Comparison of ENCODE assay signal across 8 cellular contexts in the genomic region with DNA sequence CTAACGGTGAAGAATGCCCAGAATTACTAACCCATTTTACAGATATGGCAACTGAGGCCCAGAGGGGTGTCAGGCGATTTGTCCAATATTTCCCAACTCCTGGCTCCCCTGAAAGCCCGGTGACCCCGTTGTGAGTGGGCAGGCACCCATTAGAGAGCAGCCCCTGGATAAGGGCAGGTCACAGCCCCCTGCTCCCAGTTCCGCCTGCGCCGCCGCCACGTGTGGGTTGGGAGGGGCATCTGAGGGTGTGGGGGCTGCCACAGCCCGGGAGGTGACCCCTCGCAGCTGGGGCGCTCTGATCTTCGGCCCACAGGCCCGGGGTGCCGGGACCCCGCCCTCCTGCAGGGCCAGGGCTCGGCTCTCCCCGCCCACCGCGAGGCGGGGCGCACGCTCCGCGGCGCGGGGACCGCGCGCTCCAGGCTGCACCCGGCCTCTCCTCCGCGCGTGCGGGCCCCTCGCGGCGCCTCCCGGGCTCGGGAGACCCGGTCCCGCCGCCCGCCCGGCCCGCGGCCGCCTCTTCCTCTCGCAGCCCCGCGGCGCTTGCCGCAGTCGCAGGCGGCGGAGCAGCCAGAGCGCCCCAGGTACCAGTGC. TPM values are rescaled to one million over a fixed set of nuclear protein-coding genes. Genes with fewer than 3 reads are reported as not detected.
DNase-seq lines count a peak whose midpoint lies in the region; ATAC-seq lines count a peak whose summit lies in the region.

A gene (plus strand): TSS at position 423 of the 591 bp plus-strand sequence. CDS start 879 bp downstream, outside the sequence.

- H3K79me1 ChIP-seq in trophoblast cell (ENCODE audit: low read length) = no peaks in the 10 kb centered on the region

- H3K4me1 Mint-ChIP-seq in central memory CD8-positive, alpha-beta T cell = peaks cover 30% of the 10 kb centered on the region

- H3K4me1 ChIP-seq in ES-I3 (ENCODE audit: insufficient read depth, low read length) (no peaks in the 10 kb centered on the region), trophoblast cell (ENCODE audit: control insufficient read depth in 1 of 2, insufficient read depth in 2 of 2, low read length in 2 of 2) (peaks cover 0 to 5% of the 10 kb centered on the region in 2 experiments)

- H3K4me3 Mint-ChIP-seq in central memory CD8-positive, alpha-beta T cell = peak within 1 kb of the TSS; percentile 83

- DNase-seq in NCI-H2171 treated with DMSO at 0.1 percent for 48 hours (lab: John Stamatoyannopoulos, UW) = peak; percentile 27
- DNase-seq in central memory CD8-positive, alpha-beta T cell (ENCODE audit: low spot score in 2 of 2) = no peak
- no peak for DNase-seq in trophoblast cell
- no peak for DNase-seq in UCSD-AML1 (lab: John Stamatoyannopoulos, UW; ENCODE audit: unreplicated experiment)
- DNase-seq in glomerular visceral epithelial cell (ENCODE audit: extremely low spot score) = no peak
- no peak for DNase-seq in SIG-M5 treated with dmso at 0.1 percent for 504 hours (lab: John Stamatoyannopoulos, UW; ENCODE audit: unreplicated experiment)

- no peak within 1 kb of the TSS for H2BK12ac ChIP-seq in trophoblast cell (ENCODE audit: low read length)

- H2AK5ac ChIP-seq in trophoblast cell (ENCODE audit: low read length) = no peak within 1 kb of the TSS

- no peak within 1 kb of the TSS for H3K14ac ChIP-seq in trophoblast cell (ENCODE audit: low read length)

- peak within 1 kb of the TSS; percentile 59 for H3K9ac ChIP-seq in ES-I3 (ENCODE audit: low read depth, low read length)
- H3K9ac ChIP-seq in trophoblast cell (ENCODE audit: low read length) = no peak within 1 kb of the TSS

- no peak within 1 kb of the TSS for H4K8ac ChIP-seq in trophoblast cell (ENCODE audit: low read depth, low read length)

- no peak within 1 kb of the TSS for H4K91ac ChIP-seq in trophoblast cell (ENCODE audit: low read depth, low read length)

- H3K4me3 ChIP-seq in trophoblast cell (ENCODE audit: low read depth, low read length) = peak within 1 kb of the TSS; percentile 42

- H3K4me2 ChIP-seq in trophoblast cell (ENCODE audit: low read length) = peak within 1 kb of the TSS; percentile 69

- ATAC-seq in central memory CD8-positive, alpha-beta T cell (replicated peaks; ENCODE audit: extremely low read depth, poor library complexity, severe bottlenecking) = peak; percentile 50
- ATAC-seq in GM21360 (IDR thresholded peaks at IDR 0.05; ENCODE audit: unreplicated experiment) = no peak

- H3K27ac ChIP-seq in trophoblast cell (ENCODE audit: low read depth, low read length) = no peak within 1 kb of the TSS

- H2BK5ac ChIP-seq in trophoblast cell (ENCODE audit: low read depth, low read length, poor library complexity) = no peak within 1 kb of the TSS

- peak within 1 kb of the TSS; percentile 44 for H3K27ac Mint-ChIP-seq in central memory CD8-positive, alpha-beta T cell (ENCODE audit: low read depth)

- no peaks in the 10 kb centered on the region for H3K79me2 ChIP-seq in trophoblast cell (ENCODE audit: control insufficient read depth, insufficient read depth, low read length, poor library complexity)

- H4K12ac ChIP-seq in trophoblast cell (ENCODE audit: low read depth, low read length) = no peak within 1 kb of the TSS

- no peak within 1 kb of the TSS for H3K18ac ChIP-seq in trophoblast cell (ENCODE audit: low read length)

- no peak within 1 kb of the TSS for H2BK120ac ChIP-seq in trophoblast cell (ENCODE audit: insufficient read depth, low read length, poor library complexity)

- H3K27me3 Mint-ChIP-seq in central memory CD8-positive, alpha-beta T cell = no peaks in the 10 kb centered on the region

- no peak within 1 kb of the TSS for H3K23ac ChIP-seq in trophoblast cell (ENCODE audit: low read length)

- H2AFZ ChIP-seq in trophoblast cell (ENCODE audit: insufficient read depth, low read length, poor library complexity) = no peak within 1 kb of the TSS

- H3K36me3 ChIP-seq in ES-I3 (ENCODE audit: insufficient read depth, low read length) (no peaks in the 10 kb centered on the region), trophoblast cell (ENCODE audit: control insufficient read depth in 1 of 2, insufficient read depth in 2 of 2, low read length in 2 of 2) (no peaks in the 10 kb centered on the region)

- no peaks in the 10 kb centered on the region for H3K9me3 ChIP-seq in ES-I3 (ENCODE audit: control insufficient read depth, insufficient read depth, low read length)
- peaks cover 11% of the 10 kb centered on the region for H3K9me3 ChIP-seq in trophoblast cell (ENCODE audit: insufficient read depth, low read depth, low read length)

- peaks cover 33% of the 10 kb centered on the region for H3K27me3 ChIP-seq in trophoblast cell (ENCODE audit: insufficient read depth, low read length)

- H3K4ac ChIP-seq in trophoblast cell (ENCODE audit: low read depth, low read length) = no peak within 1 kb of the TSS

- no CpG with 5 or more reads among the region's 57 CpGs for WGBS in trophoblast cell (ENCODE audit: extremely low coverage, insufficient coverage, insufficient read length)

- peaks cover 7% of the 10 kb centered on the region for H3K36me3 Mint-ChIP-seq in central memory CD8-positive, alpha-beta T cell (ENCODE audit: insufficient read depth)

- no peaks in the 10 kb centered on the region for H3K9me3 Mint-ChIP-seq in central memory CD8-positive, alpha-beta T cell

RNA-seq across cellular contexts. Expression of the gene that starts here (rescaled TPM):
- polyA plus RNA-seq in trophoblast cell (2013) = not detected in 2 replicates
